23 cellular contexts compared by ENCODE assay signal in genomic region chr2:37843554-37843953, GRCh38.
A peak's percentile ranks its signal among the peaks of the same experiment; 100 is the strongest.
DNase-seq lines count a peak whose midpoint lies in the region; ATAC-seq and TF ChIP-seq lines count a peak whose summit lies in the region.
"Had no signal": no experiment of that assay in that cellular context is flagged by ENCODE, and none has a peak within 500 bp of the region (broad histone marks: within the 10 kb centered on the region; RNA-seq: fewer than 3 reads in every experiment).

No MANE protein-coding gene starts in this region.

- no peaks in the 10 kb centered on the region for H3K4me1 ChIP-seq in naive thymus-derived CD4-positive, alpha-beta T cell (ENCODE audit: control insufficient read depth in 2 of 2, insufficient read depth in 2 of 2, low read length in 2 of 2)
- H3K4me1 ChIP-seq: esophagus squamous epithelium had no signal

- H3K4me1 Mint-ChIP-seq in HFFc6 (ENCODE audit: low read depth): peaks cover 28% of the 10 kb centered on the region
- H3K4me1 Mint-ChIP-seq in activated CD8-positive, alpha-beta T cell treated with anti-CD3 and anti-CD28 coated beads, Interleukin-2, amount 10 ng/mL, durations not matched to agents 7 days and 5 days (ENCODE audit: low read depth): no peaks in the 10 kb centered on the region
- no peaks in the 10 kb centered on the region for H3K4me1 Mint-ChIP-seq in naive thymus-derived CD4-positive, alpha-beta T cell
- H3K4me1 Mint-ChIP-seq: activated naive CD8-positive, alpha-beta T cell treated with anti-CD3 and anti-CD28 coated beads, Interleukin-2, amount 10 ng/mL, durations not matched to agents 7 days and 5 days; stimulated activated naive CD8-positive, alpha-beta T cell treated with anti-CD3 and anti-CD28 coated beads, Interleukin-15, amount 100 ng/mL, for 72 hours had no signal

- H3K27me3 Mint-ChIP-seq in HFFc6 (ENCODE audit: insufficient read depth): no peaks in the 10 kb centered on the region
- H3K27me3 Mint-ChIP-seq in activated CD8-positive, alpha-beta T cell treated with anti-CD3 and anti-CD28 coated beads, Interleukin-2, amount 10 ng/mL, durations not matched to agents 7 days and 5 days (ENCODE audit: low read depth): peaks cover 15% of the 10 kb centered on the region
- H3K27me3 Mint-ChIP-seq in naive thymus-derived CD4-positive, alpha-beta T cell: peaks cover 3 to 25% (median 10%) of the 10 kb centered on the region in 5 donors
- H3K27me3 Mint-ChIP-seq: memory B cell had no signal

- DNase-seq in AG08395 (ENCODE audit: low spot score): peak; percentile 76
- peak; percentile 67 for DNase-seq in HFFc6
- peak; percentile 48 for DNase-seq in astrocyte of the spinal cord (ENCODE audit: low read depth, low spot score)
- DNase-seq in iris pigment epithelial cell (ENCODE audit: low read depth): peak; percentile 78
- no peak for DNase-seq in activated gamma-delta T cell (lab: John Stamatoyannopoulos, UW)
- no peak for DNase-seq in NCI-H526 treated with DMSO at 0.1 percent for 48 hours (lab: John Stamatoyannopoulos, UW)
- DNase-seq in activated CD8-positive, alpha-beta T cell treated with anti-CD3 and anti-CD28 coated beads, Interleukin-2, amount 10 ng/mL, durations not matched to agents 7 days and 5 days: no peak
- no peak for DNase-seq in naive thymus-derived CD4-positive, alpha-beta T cell
- DNase-seq: 8988T; activated naive CD8-positive, alpha-beta T cell treated with anti-CD3 and anti-CD28 coated beads, Interleukin-2, amount 10 ng/mL, durations not matched to agents 7 days and 5 days; C1 segment of cervical spinal cord; caudate nucleus; esophagus squamous epithelium; hippocampal formation; NCI-H1105 treated with DMSO at 0.1 percent for 48 hours; NCI-H510A; nephron progenitor cell; stimulated activated naive CD8-positive, alpha-beta T cell treated with anti-CD3 and anti-CD28 coated beads, Interleukin-15, amount 100 ng/mL, for 72 hours; transverse colon had no signal

- TF ChIP-seq CTCF in HFFc6 (IDR thresholded peaks at IDR 0.05) (no peak), astrocyte of the spinal cord (IDR thresholded peaks at IDR 0.05; ENCODE audit: low read depth, low read length) (no peak)

- intact Hi-C loops in naive thymus-derived CD4-positive, alpha-beta T cell (cut with micrococcal nuclease): no loop called here

- H3K9me3 ChIP-seq in naive thymus-derived CD4-positive, alpha-beta T cell (ENCODE audit: control insufficient read depth in 2 of 3, low read length in 3 of 3): no peaks in the 10 kb centered on the region
- H3K9me3 ChIP-seq: esophagus squamous epithelium, transverse colon had no signal

- peak overlapping the region; percentile 14; the same call in 1 of the 2 replicates for H3K4me3 Mint-ChIP-seq in HFFc6
- H3K4me3 Mint-ChIP-seq in activated CD8-positive, alpha-beta T cell treated with anti-CD3 and anti-CD28 coated beads, Interleukin-2, amount 10 ng/mL, durations not matched to agents 7 days and 5 days: no peak overlapping the region
- no peak overlapping the region for H3K4me3 Mint-ChIP-seq in naive thymus-derived CD4-positive, alpha-beta T cell
- H3K4me3 Mint-ChIP-seq: activated naive CD8-positive, alpha-beta T cell treated with anti-CD3 and anti-CD28 coated beads, Interleukin-2, amount 10 ng/mL, durations not matched to agents 7 days and 5 days; activated T-helper 1 cell treated with anti-CD3 and anti-CD28 coated beads, Interleukin-12 subunit alpha, Interleukin-12 subunit beta, Interleukin-2, Interleukin-4 antibody, amounts not matched to agents 30 ng/mL and 10 ng/mL and 1 ng/mL, durations not matched to agents 14 hours and 24 hours and 36 hours; memory B cell; nephron progenitor cell; stimulated activated naive CD8-positive, alpha-beta T cell treated with anti-CD3 and anti-CD28 coated beads, Interleukin-15, amount 100 ng/mL, for 72 hours had no signal

- in situ Hi-C loops in astrocyte of the spinal cord (cut with HindIII; ENCODE audit: low sequenced_read_pairs): no loop called here

- no peaks in the 10 kb centered on the region for H3K36me3 ChIP-seq in naive thymus-derived CD4-positive, alpha-beta T cell (ENCODE audit: control insufficient read depth in 2 of 3, insufficient read depth in 3 of 3, low read length in 3 of 3)
- H3K36me3 ChIP-seq: esophagus squamous epithelium, transverse colon had no signal

- no peaks in the 10 kb centered on the region for H3K27me3 ChIP-seq in naive thymus-derived CD4-positive, alpha-beta T cell (ENCODE audit: control insufficient read depth in 2 of 2, insufficient read depth in 2 of 2, low read length in 2 of 2)
- H3K27me3 ChIP-seq: transverse colon had no signal

- no peaks in the 10 kb centered on the region for H3K36me3 Mint-ChIP-seq in HFFc6 (ENCODE audit: low read depth)
- no peaks in the 10 kb centered on the region for H3K36me3 Mint-ChIP-seq in activated CD8-positive, alpha-beta T cell treated with anti-CD3 and anti-CD28 coated beads, Interleukin-2, amount 10 ng/mL, durations not matched to agents 7 days and 5 days (ENCODE audit: low read depth)
- no peaks in the 10 kb centered on the region for H3K36me3 Mint-ChIP-seq in naive thymus-derived CD4-positive, alpha-beta T cell
- H3K36me3 Mint-ChIP-seq: activated naive CD8-positive, alpha-beta T cell treated with anti-CD3 and anti-CD28 coated beads, Interleukin-2, amount 10 ng/mL, durations not matched to agents 7 days and 5 days; memory B cell had no signal

- no peak for ATAC-seq in activated CD8-positive, alpha-beta T cell treated with anti-CD3 and anti-CD28 coated beads, Interleukin-2, amount 10 ng/mL, durations not matched to agents 7 days and 5 days
- no peak for ATAC-seq in naive thymus-derived CD4-positive, alpha-beta T cell
- ATAC-seq: stimulated activated naive CD8-positive, alpha-beta T cell treated with anti-CD3 and anti-CD28 coated beads, Interleukin-15, amount 100 ng/mL, for 72 hours had no signal

- H3K9me3 Mint-ChIP-seq in HFFc6: no peaks in the 10 kb centered on the region
- H3K9me3 Mint-ChIP-seq in activated CD8-positive, alpha-beta T cell treated with anti-CD3 and anti-CD28 coated beads, Interleukin-2, amount 10 ng/mL, durations not matched to agents 7 days and 5 days (ENCODE audit: insufficient read depth): no peaks in the 10 kb centered on the region
- no peaks in the 10 kb centered on the region for H3K9me3 Mint-ChIP-seq in naive thymus-derived CD4-positive, alpha-beta T cell
- H3K9me3 Mint-ChIP-seq: activated naive CD8-positive, alpha-beta T cell treated with anti-CD3 and anti-CD28 coated beads, Interleukin-2, amount 10 ng/mL, durations not matched to agents 7 days and 5 days; activated T-helper 1 cell treated with anti-CD3 and anti-CD28 coated beads, Interleukin-12 subunit alpha, Interleukin-12 subunit beta, Interleukin-2, Interleukin-4 antibody, amounts not matched to agents 30 ng/mL and 10 ng/mL and 1 ng/mL, durations not matched to agents 14 hours and 24 hours and 36 hours; memory B cell; stimulated activated naive CD8-positive, alpha-beta T cell treated with anti-CD3 and anti-CD28 coated beads, Interleukin-15, amount 100 ng/mL, for 72 hours had no signal

- CTCF ChIA-PET in activated CD8-positive, alpha-beta T cell treated with anti-CD3 and anti-CD28 coated beads, Interleukin-2, amount 10 ng/mL, durations not matched to agents 7 days and 5 days (lab: Charles Lee): interaction anchor here (0.8 to 1.9 kb wide), 2 partner anchors 34 to 448 kb away, joined by 3 to 4 read pairs; no protein-coding TSS in a partner anchor
- CTCF ChIA-PET in naive thymus-derived CD4-positive, alpha-beta T cell (lab: Charles Lee): no interaction called here

- H3K4me3 ChIP-seq in astrocyte of the spinal cord (ENCODE audit: low read depth, low read length): no peak overlapping the region
- H3K4me3 ChIP-seq in naive thymus-derived CD4-positive, alpha-beta T cell (ENCODE audit: low read length): no peak overlapping the region
- H3K4me3 ChIP-seq: esophagus squamous epithelium, SK-N-MC, transverse colon had no signal

- no peak overlapping the region for H3K27ac ChIP-seq in naive thymus-derived CD4-positive, alpha-beta T cell (ENCODE audit: low read depth, low read length)
- H3K27ac ChIP-seq: esophagus squamous epithelium, KMS-11, SK-N-MC had no signal

- H3K27ac Mint-ChIP-seq in HFFc6: peak overlapping the region; percentile 62
- H3K27ac Mint-ChIP-seq in activated CD8-positive, alpha-beta T cell treated with anti-CD3 and anti-CD28 coated beads, Interleukin-2, amount 10 ng/mL, durations not matched to agents 7 days and 5 days: no peak overlapping the region
- H3K27ac Mint-ChIP-seq in naive thymus-derived CD4-positive, alpha-beta T cell: no peak overlapping the region
- H3K27ac Mint-ChIP-seq: activated naive CD8-positive, alpha-beta T cell treated with anti-CD3 and anti-CD28 coated beads, Interleukin-2, amount 10 ng/mL, durations not matched to agents 7 days and 5 days; activated T-helper 1 cell treated with anti-CD3 and anti-CD28 coated beads, Interleukin-12 subunit alpha, Interleukin-12 subunit beta, Interleukin-2, Interleukin-4 antibody, amounts not matched to agents 30 ng/mL and 10 ng/mL and 1 ng/mL, durations not matched to agents 14 hours and 24 hours and 36 hours; memory B cell; nephron progenitor cell; stimulated activated naive CD8-positive, alpha-beta T cell treated with anti-CD3 and anti-CD28 coated beads, Interleukin-15, amount 100 ng/mL, for 72 hours had no signal

- POLR2A ChIA-PET in activated CD8-positive, alpha-beta T cell treated with anti-CD3 and anti-CD28 coated beads, Interleukin-2, amount 10 ng/mL, durations not matched to agents 7 days and 5 days (lab: Charles Lee): no interaction called here
- POLR2A ChIA-PET in naive thymus-derived CD4-positive, alpha-beta T cell (lab: Charles Lee): interaction anchor here (0.5 kb wide), 1 partner anchor 308 kb away, joined by 3 read pairs; no protein-coding TSS in a partner anchor

Comparison
In these comparisons a context has a peak if more than half of its experiments do, and no peak if none do; other contexts are left out.
1. DNase-seq: peak in AG08395 (single experiment), HFFc6 (single experiment), astrocyte of the spinal cord (single experiment) and iris pigment epithelial cell (single experiment); none in activated gamma-delta T cell (single experiment), NCI-H526 treated with DMSO at 0.1 percent for 48 hours (single experiment), activated CD8-positive, alpha-beta T cell treated with anti-CD3 and anti-CD28 coated beads, Interleukin-2, amount 10 ng/mL, durations not matched to agents 7 days and 5 days (single experiment) and naive thymus-derived CD4-positive, alpha-beta T cell (0 of 9).